ENCODE assay signal across 18 cellular contexts in genomic region chr3:31652296-31652695, GRCh38.
DNase-seq lines count a peak whose midpoint lies in the region; ATAC-seq, FAIRE-seq and TF ChIP-seq lines count a peak whose summit lies in the region.
"Had no signal": no experiment of that assay in that cellular context is flagged by ENCODE, and none has a peak within 500 bp of the region (broad histone marks: within the 10 kb centered on the region; RNA-seq: fewer than 3 reads in every experiment).

No MANE protein-coding gene starts in this region.

- no peak overlapping the region for H4K5ac ChIP-seq in mesendoderm (ENCODE audit: low read length)

- H3K27me3 ChIP-seq in adipocyte (replicated peaks; ENCODE audit: control insufficient read depth, insufficient read depth, low read length) (no peaks in the 10 kb centered on the region), K562 (ENCODE audit: control insufficient read depth in 2 of 2, insufficient read depth in 2 of 2, low read length in 2 of 2) (no peaks in the 10 kb centered on the region), mesendoderm (ENCODE audit: insufficient read depth, low read length, poor library complexity) (no peaks in the 10 kb centered on the region)

- no peaks in the 10 kb centered on the region for H3K9me1 ChIP-seq in K562 (ENCODE audit: control insufficient read depth, insufficient read depth, low read length)

- H3K36me3 ChIP-seq in adipocyte (ENCODE audit: control insufficient read depth, insufficient read depth, low read length, severe bottlenecking): peaks cover 20% of the 10 kb centered on the region
- no peaks in the 10 kb centered on the region for H3K36me3 ChIP-seq in K562 (ENCODE audit: control insufficient read depth, insufficient read depth, low read length)
- peaks cover 9% of the 10 kb centered on the region for H3K36me3 ChIP-seq in mesendoderm (ENCODE audit: control insufficient read depth, insufficient read depth, low read length)

- no peak for FAIRE-seq in K562 (lab: Jason Lieb, UNC)
- FAIRE-seq: GM12891, H1 had no signal

- H3K27ac ChIP-seq in K562 (ENCODE audit: extremely low read depth, low read depth, low read length): no peak overlapping the region
- H3K27ac ChIP-seq in mesendoderm (ENCODE audit: low read depth, low read length): no peak overlapping the region
- H3K27ac ChIP-seq: GM23248 had no signal

- DNase-seq in adipocyte (ENCODE audit: low read depth) (no peak), K562 (ENCODE audit: extremely low read depth in 1 of 4, low spot score in 3 of 4) (no peak), mesendoderm (peak; percentile 18), NCI-H2107 treated with DMSO at 0.1 percent for 48 hours (lab: John Stamatoyannopoulos, UW; ENCODE audit: unreplicated experiment) (no peak), CD1c-positive myeloid dendritic cell (ENCODE audit: extremely low spot score) (no peak), pons (ENCODE audit: low spot score) (no peak)
- DNase-seq: C1 segment of cervical spinal cord; Caco-2; CD4-positive, CD25-positive, alpha-beta regulatory T cell; CD8-positive, alpha-beta T cell; DMS153; DND-41; GDM1; GM23248; H7; HCEC 1CT had no signal

- H3K79me2 ChIP-seq in K562 (ENCODE audit: control insufficient read depth, insufficient read depth, low read length): no peaks in the 10 kb centered on the region
- H3K79me2 ChIP-seq in mesendoderm (ENCODE audit: control insufficient read depth, insufficient read depth, low read length): no peaks in the 10 kb centered on the region

- no peak overlapping the region for H3K18ac ChIP-seq in mesendoderm (ENCODE audit: low read length)

- no peak overlapping the region for H3K23ac ChIP-seq in mesendoderm (ENCODE audit: low read length)

- TF ChIP-seq POLR2A in K562 (conservative IDR thresholded peaks at IDR 0.05): no peak

- H3K56ac ChIP-seq in mesendoderm (ENCODE audit: low read length): no peak overlapping the region

- no peak overlapping the region for H3K4me2 ChIP-seq in K562 (ENCODE audit: insufficient read depth, low read length)
- no peak overlapping the region for H3K4me2 ChIP-seq in mesendoderm (ENCODE audit: low read length)

- in situ Hi-C loops in K562 (cut with MboI): no loop called here

- H3K9me3 ChIP-seq in adipocyte (ENCODE audit: control insufficient read depth, low read length) (peaks cover 82% of the 10 kb centered on the region), K562 (replicated peaks; ENCODE audit: control insufficient read depth, insufficient read depth, low read depth, low read length) (peaks cover 24% of the 10 kb centered on the region)

- H3K4ac ChIP-seq in mesendoderm (ENCODE audit: low read depth, low read length): no peak overlapping the region

- CTCF ChIA-PET in K562 (lab: Yijun Ruan, JAX; ENCODE audit: low intra/inter-chr PET ratio): no interaction called here

- no peak overlapping the region for H2BK15ac ChIP-seq in mesendoderm (replicated peaks; ENCODE audit: low read depth)

- H3K79me1 ChIP-seq in mesendoderm (ENCODE audit: low read length): no peaks in the 10 kb centered on the region

- H2AK5ac ChIP-seq in mesendoderm (ENCODE audit: low read length): no peak overlapping the region

- intact Hi-C loops in K562 (cut with micrococcal nuclease): no loop called here

- H2AFZ ChIP-seq in K562 (ENCODE audit: low read depth, low read length): no peak overlapping the region
- H2AFZ ChIP-seq: GM23248 had no signal

- H3K9ac ChIP-seq in adipocyte (ENCODE audit: low read length) (no peak overlapping the region), K562 (ENCODE audit: insufficient read depth in 1 of 2, low read depth in 2 of 2, low read length in 2 of 2) (no peak overlapping the region), mesendoderm (ENCODE audit: low read length) (no peak overlapping the region)
- H3K9ac ChIP-seq: GM23248 had no signal

- POLR2A ChIA-PET in K562 (lab: Yijun Ruan, JAX): no interaction called here

- H4K8ac ChIP-seq in mesendoderm (ENCODE audit: low read depth, low read length): no peak overlapping the region

- TF ChIP-seq CTCF in K562 (IDR thresholded peaks at IDR 0.05 in 2 of 3, conservative IDR thresholded peaks at IDR 0.05 in 1 of 3; ENCODE audit: insufficient read depth in 2 of 3, low read depth in 1 of 3, low read length in 3 of 3): no peak

- H2BK5ac ChIP-seq in mesendoderm (ENCODE audit: low read length): no peak overlapping the region

- H4K20me1 ChIP-seq in K562 (replicated peaks; ENCODE audit: control insufficient read depth, insufficient read depth, low read length): no peaks in the 10 kb centered on the region

- no peak overlapping the region for H2BK120ac ChIP-seq in mesendoderm (ENCODE audit: low read depth, low read length)

- no peak for TF ChIP-seq EP300 in K562 (IDR thresholded peaks at IDR 0.05; ENCODE audit: low read length)

- H3K4me1 ChIP-seq in adipocyte (ENCODE audit: control insufficient read depth, insufficient read depth, low read length): no peaks in the 10 kb centered on the region
- no peaks in the 10 kb centered on the region for H3K4me1 ChIP-seq in K562 (replicated peaks in 1 of 2; ENCODE audit: control insufficient read depth in 2 of 2, insufficient read depth in 2 of 2, low read length in 2 of 2)
- H3K4me1 ChIP-seq in mesendoderm (ENCODE audit: control insufficient read depth, low read depth, low read length): no peaks in the 10 kb centered on the region

- no TSS peak for BruUV-seq in K562 (replicated peaks; lab: Mats Ljungman, UMichigan)

- no peak for TF ChIP-seq RAD21 in K562 (CRISPR knock-in tag; conservative IDR thresholded peaks at IDR 0.05 in 1 of 2, IDR thresholded peaks at IDR 0.05 in 1 of 2)

- peak overlapping the region; percentile 7 for H3K4me3 ChIP-seq in adipocyte (ENCODE audit: low read length)
- H3K4me3 ChIP-seq in K562: no peak overlapping the region
- H3K4me3 ChIP-seq in mesendoderm (ENCODE audit: low read length): no peak overlapping the region
- H3K4me3 ChIP-seq: GM23248 had no signal

- no peak for ATAC-seq in K562
- ATAC-seq: CD8-positive, alpha-beta T cell had no signal

TF ChIP-seq in K562, 482 proteins besides CTCF, POLR2A, EP300 and RAD21:
- TF ChIP-seq ZNF324 (CRISPR knock-in tag; IDR thresholded peaks at IDR 0.05) (peak; percentile 94), KLF16 (IDR thresholded peaks at IDR 0.05) (peak; percentile 8; the same call in 1 of the 2 replicates)
- TF ChIP-seq, protein P1, sequence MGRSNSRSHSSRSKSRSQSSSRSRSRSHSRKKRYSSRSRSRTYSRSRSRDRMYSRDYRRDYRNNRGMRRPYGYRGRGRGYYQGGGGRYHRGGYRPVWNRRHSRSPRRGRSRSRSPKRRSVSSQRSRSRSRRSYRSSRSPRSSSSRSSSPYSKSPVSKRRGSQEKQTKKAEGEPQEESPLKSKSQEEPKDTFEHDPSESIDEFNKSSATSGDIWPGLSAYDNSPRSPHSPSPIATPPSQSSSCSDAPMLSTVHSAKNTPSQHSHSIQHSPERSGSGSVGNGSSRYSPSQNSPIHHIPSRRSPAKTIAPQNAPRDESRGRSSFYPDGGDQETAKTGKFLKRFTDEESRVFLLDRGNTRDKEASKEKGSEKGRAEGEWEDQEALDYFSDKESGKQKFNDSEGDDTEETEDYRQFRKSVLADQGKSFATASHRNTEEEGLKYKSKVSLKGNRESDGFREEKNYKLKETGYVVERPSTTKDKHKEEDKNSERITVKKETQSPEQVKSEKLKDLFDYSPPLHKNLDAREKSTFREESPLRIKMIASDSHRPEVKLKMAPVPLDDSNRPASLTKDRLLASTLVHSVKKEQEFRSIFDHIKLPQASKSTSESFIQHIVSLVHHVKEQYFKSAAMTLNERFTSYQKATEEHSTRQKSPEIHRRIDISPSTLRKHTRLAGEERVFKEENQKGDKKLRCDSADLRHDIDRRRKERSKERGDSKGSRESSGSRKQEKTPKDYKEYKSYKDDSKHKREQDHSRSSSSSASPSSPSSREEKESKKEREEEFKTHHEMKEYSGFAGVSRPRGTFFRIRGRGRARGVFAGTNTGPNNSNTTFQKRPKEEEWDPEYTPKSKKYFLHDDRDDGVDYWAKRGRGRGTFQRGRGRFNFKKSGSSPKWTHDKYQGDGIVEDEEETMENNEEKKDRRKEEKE (IDR thresholded peaks at IDR 0.05; ENCODE audit: borderline replicate concordance in 1 of 2, control insufficient read depth in 1 of 2, low read depth in 2 of 2, low read length in 1 of 2): no peak
